19 cellular contexts compared by ENCODE assay signal in genomic region chr11:3649374-3649773, GRCh38. TPM values are rescaled to one million over a fixed set of nuclear protein-coding genes. Genes with fewer than 3 reads are reported as not detected.
"Had no signal": no experiment of that assay in that cellular context is flagged by ENCODE, and none has a peak within 500 bp of the region (broad histone marks: within the 10 kb centered on the region; RNA-seq: fewer than 3 reads in every experiment).

No MANE protein-coding gene starts in this region.

RNA-seq across cellular contexts. Expression of gene ART1, which starts 4.4 kb away (rescaled TPM):
- total RNA-seq: naive thymus-derived CD8-positive, alpha-beta T cell; natural killer cell treated with Interleukin-12 subunit alpha and Interleukin-12 subunit beta and Interleukin-15 and Interleukin-18, amount 100 ng/mL, for 72 hours; osteoblast; prostate gland; pulmonary artery endothelial cell; right atrium auricular region; sciatic nerve; smooth muscle cell; stomach; subcutaneous adipose tissue; temporal lobe; thoracic aorta; thyroid gland; urinary bladder; uterus had no signal
- polyA plus RNA-seq: naive thymus-derived CD8-positive, alpha-beta T cell; neural cell; ovary; smooth muscle cell; stomach; urinary bladder had no signal

RNA-seq across cellular contexts. Expression of gene ART5, which starts 7.6 kb away (rescaled TPM):
- total RNA-seq: naive thymus-derived CD8-positive, alpha-beta T cell; natural killer cell treated with Interleukin-12 subunit alpha and Interleukin-12 subunit beta and Interleukin-15 and Interleukin-18, amount 100 ng/mL, for 72 hours; pulmonary artery endothelial cell; stomach; subcutaneous adipose tissue; temporal lobe; thoracic aorta; tibial nerve; urinary bladder had no signal
- polyA plus RNA-seq: naive thymus-derived CD8-positive, alpha-beta T cell; neural cell had no signal

RNA-seq across cellular contexts. Expression of gene CHRNA10, which starts 21.8 kb away (rescaled TPM):
- total RNA-seq: occipital lobe had no signal
